ENCODE assay signal across 8 cellular contexts in the genomic region with DNA sequence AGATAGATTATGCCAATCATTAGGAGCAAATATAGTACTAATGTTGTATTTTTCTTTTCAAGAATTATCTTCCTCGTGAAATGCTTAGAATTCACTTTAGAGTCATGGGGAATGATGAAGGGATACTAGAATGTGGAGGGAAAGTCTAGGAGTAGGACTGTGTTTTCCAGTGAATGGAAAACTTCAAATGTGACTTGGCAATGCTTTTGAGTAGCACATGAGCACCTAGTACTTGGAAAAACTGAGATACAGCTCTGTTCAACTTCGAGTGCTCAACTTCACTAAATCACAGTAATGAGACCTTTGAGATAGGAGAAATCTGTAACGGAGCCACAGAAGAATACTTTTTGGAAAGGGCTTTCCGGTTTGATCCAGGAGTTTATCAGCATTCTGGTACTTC.
"Had no signal": no experiment of that assay in that cellular context is flagged by ENCODE, and none has a peak within 500 bp of the region (broad histone marks: within the 10 kb centered on the region; RNA-seq: fewer than 3 reads in every experiment).

No MANE protein-coding gene starts in this region.

- H3K4me3 Mint-ChIP-seq: HFFc6, IgD-negative memory B cell had no signal

- H3K27me3 Mint-ChIP-seq: IgD-negative memory B cell had no signal

- H3K27ac Mint-ChIP-seq: HFFc6, IgD-negative memory B cell had no signal

- ATAC-seq: HCT116, HepG2 had no signal

- H3K4me3 ChIP-seq: HAP-1 had no signal

- DNase-seq: GOT3, H7, HFFc6 had no signal

- H3K27ac ChIP-seq: HL-60 had no signal

- H3K36me3 ChIP-seq: HAP-1 had no signal

- H3K9me3 ChIP-seq: HAP-1 had no signal

- H3K9me3 Mint-ChIP-seq: HFFc6, IgD-negative memory B cell had no signal
